Comparison of ENCODE assay signal across 27 cellular contexts in genomic region chr3:67661079-67661478, GRCh38.
"Had no signal": no experiment of that assay in that cellular context is flagged by ENCODE, and none has a peak within 500 bp of the region (broad histone marks: within the 10 kb centered on the region; RNA-seq: fewer than 3 reads in every experiment).

No MANE protein-coding gene starts in this region.

- DNase-seq: activated B cell treated with CpG ODN at 0.5 μM for 24 hours; activated CD4-positive, alpha-beta T cell treated with anti-CD3 and anti-CD28 coated beads for 36 hours; activated CD4-positive, alpha-beta T cell treated with anti-CD3 and anti-CD28 coated beads, Interleukin-2, amount 50 U/mL, for 48 hours; activated CD8-positive, alpha-beta memory T cell treated with anti-CD3 and anti-CD28 coated beads, Interleukin-2, amount 50 U/mL, for 48 hours; activated naive CD4-positive, alpha-beta T cell treated with anti-CD3 and anti-CD28 coated beads for 36 hours; activated T-cell treated with anti-CD3 and anti-CD28 coated beads, Interleukin-2, amount 50 U/mL, for 48 hours; aorta; endodermal cell; gastrocnemius medialis; head of caudate nucleus; hypothalamus; lower lobe of right lung; naive B cell; posterior cingulate gyrus; sigmoid colon; stimulated activated CD4-positive, alpha-beta T cell treated with anti-CD3 and anti-CD28 coated beads, Interleukin-2, amount 100 ng/mL, for 48 hours; stimulated activated CD8-positive, alpha-beta memory T cell treated with anti-CD3 and anti-CD28 coated beads, Interleukin-4, amount 100 ng/mL, for 48 hours; stimulated activated naive B cell treated with anti-CD40 and anti-IgM and Interleukin-4, amounts not matched to agents 10 μg/mL and 1 μg/mL and 100 μg/mL, for 72 hours; transverse colon; uterus had no signal

- FAIRE-seq: islet of Langerhans had no signal

- H3K36me3 Mint-ChIP-seq: brain, naive B cell had no signal

- H3K4me3 Mint-ChIP-seq: activated B cell treated with CpG ODN at 0.5 μM for 24 hours; activated CD4-positive, alpha-beta T cell treated with anti-CD3 and anti-CD28 coated beads for 36 hours; activated naive CD4-positive, alpha-beta T cell treated with anti-CD3 and anti-CD28 coated beads for 36 hours; brain; central memory CD8-positive, alpha-beta T cell; endodermal cell; naive B cell; neural progenitor cell; stimulated activated naive B cell treated with anti-CD40 and anti-IgM and Interleukin-4, amounts not matched to agents 10 μg/mL and 1 μg/mL and 100 μg/mL, for 72 hours; T-helper 1 cell treated with Interleukin-12 subunit alpha and Interleukin-12 subunit beta and Interleukin-4 antibody, amounts not matched to agents 30 μg/mL and 1 μg/mL, for 36 hours had no signal

- H3K4me2 ChIP-seq: neural progenitor cell had no signal

- H3K27ac Mint-ChIP-seq: activated B cell treated with CpG ODN at 0.5 μM for 24 hours; activated CD4-positive, alpha-beta T cell treated with anti-CD3 and anti-CD28 coated beads for 36 hours; activated naive CD4-positive, alpha-beta T cell treated with anti-CD3 and anti-CD28 coated beads for 36 hours; brain; endodermal cell; neural progenitor cell; stimulated activated naive B cell treated with anti-CD40 and anti-IgM and Interleukin-4, amounts not matched to agents 10 μg/mL and 1 μg/mL and 100 μg/mL, for 72 hours; T-helper 1 cell treated with Interleukin-12 subunit alpha and Interleukin-12 subunit beta and Interleukin-4 antibody, amounts not matched to agents 30 μg/mL and 1 μg/mL, for 36 hours had no signal

- H3K9me3 Mint-ChIP-seq: activated B cell treated with CpG ODN at 0.5 μM for 24 hours; endodermal cell; naive B cell; stimulated activated naive B cell treated with anti-CD40 and anti-IgM and Interleukin-4, amounts not matched to agents 10 μg/mL and 1 μg/mL and 100 μg/mL, for 72 hours had no signal

- H3K4me1 ChIP-seq: lower lobe of right lung, neural progenitor cell, sigmoid colon, uterus had no signal

- H3K9ac ChIP-seq: neural progenitor cell had no signal

- H3K4me1 Mint-ChIP-seq: brain, neural progenitor cell had no signal

- H3K9me3 ChIP-seq: gastrocnemius medialis, lower lobe of right lung, sigmoid colon, transverse colon, uterus had no signal

- ATAC-seq: activated CD4-positive, alpha-beta T cell treated with anti-CD3 and anti-CD28 coated beads for 36 hours; gastrocnemius medialis; lower lobe of right lung; stimulated activated naive B cell treated with anti-CD40 and anti-IgM and Interleukin-4, amounts not matched to agents 10 μg/mL and 1 μg/mL and 100 μg/mL, for 72 hours had no signal

- H3K27me3 ChIP-seq: gastrocnemius medialis, neural progenitor cell, sigmoid colon, transverse colon, uterus had no signal

- H3K36me3 ChIP-seq: gastrocnemius medialis, lower lobe of right lung, neural progenitor cell, sigmoid colon, transverse colon, uterus had no signal

- H3K27ac ChIP-seq: coronary artery, epithelial cell of prostate, gastrocnemius medialis, lower lobe of right lung, neural progenitor cell, sigmoid colon, transverse colon, uterus had no signal

- H2AFZ ChIP-seq: neural progenitor cell had no signal

- H3K27me3 Mint-ChIP-seq: activated B cell treated with CpG ODN at 0.5 μM for 24 hours; activated CD4-positive, alpha-beta T cell treated with anti-CD3 and anti-CD28 coated beads for 36 hours; brain; central memory CD8-positive, alpha-beta T cell had no signal

- H3K4me3 ChIP-seq: coronary artery, gastrocnemius medialis, lower lobe of right lung, neural progenitor cell, sigmoid colon, transverse colon, uterus had no signal
